Comparison of ENCODE assay signal across 8 cellular contexts in the genomic region with DNA sequence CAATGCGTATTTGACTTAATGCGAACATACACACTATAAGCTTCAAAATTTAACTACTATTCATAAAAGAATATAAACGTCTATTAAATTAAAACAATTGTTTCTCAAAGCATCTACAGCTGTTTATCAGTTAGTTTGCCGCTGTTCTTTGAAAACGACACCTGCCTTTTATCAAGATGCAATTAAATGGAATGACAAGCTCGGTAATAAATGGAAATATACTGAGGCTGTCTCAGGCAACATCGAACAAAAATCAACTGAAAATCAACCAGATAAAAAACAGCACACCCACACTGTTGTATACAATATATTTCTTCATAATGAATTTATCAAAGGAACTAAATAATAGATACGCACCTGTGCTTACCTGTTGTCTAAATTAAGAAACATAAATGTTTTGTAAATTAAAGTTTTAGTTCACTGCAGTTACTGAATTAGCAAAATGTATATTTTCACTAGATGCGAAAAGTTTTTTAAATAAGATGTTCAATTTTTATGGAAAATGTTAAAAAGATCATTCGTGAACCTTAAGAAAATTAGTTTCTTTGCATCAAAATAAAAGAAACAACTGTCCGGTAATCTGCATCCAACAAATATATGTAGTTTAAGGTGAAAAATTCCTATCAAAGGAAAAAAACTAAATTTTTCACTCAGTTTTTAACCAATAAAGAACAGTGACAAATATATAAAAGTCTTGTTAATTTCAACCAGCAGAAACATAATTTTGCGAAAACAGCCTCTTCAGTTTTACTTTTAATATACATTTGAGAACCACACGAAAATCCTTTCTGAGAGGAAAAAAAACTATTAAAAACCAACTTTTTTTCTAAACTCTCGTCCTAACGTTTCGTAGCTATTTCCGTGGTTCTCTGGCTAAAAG.
DNase-seq lines count a peak whose midpoint lies in the region; ATAC-seq and TF ChIP-seq lines count a peak whose summit lies in the region.

No MANE protein-coding gene starts in this region.

- H3K27ac ChIP-seq in ascending aorta (peak overlapping the region; percentile 89 to 96), mesendoderm (ENCODE audit: low read depth, low read length) (no peak overlapping the region)

- H2AK5ac ChIP-seq in mesendoderm (ENCODE audit: low read length), result no peak overlapping the region

- intact Hi-C loops in ascending aorta (cut with DNase I) (loop anchor here (2.0 to 10.0 kb wide), 5 partner anchors 102 to 387 kb away; a partner anchor contains a TSS), left colon (cut with DNase I, micrococcal nuclease) (loop anchor here (5.0 to 10.0 kb wide), 3 partner anchors 43 to 455 kb away; no protein-coding TSS in a partner anchor)

- no peak overlapping the region for H3K23ac ChIP-seq in mesendoderm (ENCODE audit: low read length)

- no peak overlapping the region for H2BK120ac ChIP-seq in mesendoderm (ENCODE audit: low read depth, low read length)

- H3K4me3 ChIP-seq in ascending aorta (peak overlapping the region; percentile 78 to 95), mesendoderm (ENCODE audit: low read length) (peak overlapping the region; percentile 84)

- H3K4me2 ChIP-seq in mesendoderm (ENCODE audit: low read length), result peak overlapping the region; percentile 10

- peaks cover 70% of the 10 kb centered on the region for H3K4me1 Mint-ChIP-seq in stimulated activated naive CD8-positive, alpha-beta T cell treated with anti-CD3 and anti-CD28 coated beads, Interleukin-15, Interleukin-2, amounts not matched to agents 100 ng/mL and 50 ng/mL, for 24 hours (ENCODE audit: low read depth)

- H3K4me3 Mint-ChIP-seq in stimulated activated naive CD8-positive, alpha-beta T cell treated with anti-CD3 and anti-CD28 coated beads, Interleukin-15, Interleukin-2, amounts not matched to agents 100 ng/mL and 50 ng/mL, for 24 hours, result peak overlapping the region; percentile 96

- H3K4ac ChIP-seq in mesendoderm (ENCODE audit: low read depth, low read length), result no peak overlapping the region

- H3K4me1 ChIP-seq in ascending aorta (peaks cover 0 to 8% of the 10 kb centered on the region in 2 donors), mesendoderm (ENCODE audit: control insufficient read depth, low read depth, low read length) (peaks cover 2% of the 10 kb centered on the region)

- no peaks in the 10 kb centered on the region for H3K9me3 ChIP-seq in ascending aorta

- H3K18ac ChIP-seq in mesendoderm (ENCODE audit: low read length), result no peak overlapping the region

- peaks cover 9% of the 10 kb centered on the region for H3K27me3 Mint-ChIP-seq in stimulated activated naive CD8-positive, alpha-beta T cell treated with anti-CD3 and anti-CD28 coated beads, Interleukin-15, Interleukin-2, amounts not matched to agents 100 ng/mL and 50 ng/mL, for 24 hours

- H2BK5ac ChIP-seq in mesendoderm (ENCODE audit: low read length), result no peak overlapping the region

- peaks cover 36% of the 10 kb centered on the region for H3K36me3 Mint-ChIP-seq in stimulated activated naive CD8-positive, alpha-beta T cell treated with anti-CD3 and anti-CD28 coated beads, Interleukin-15, Interleukin-2, amounts not matched to agents 100 ng/mL and 50 ng/mL, for 24 hours (ENCODE audit: low read depth)

- no peaks in the 10 kb centered on the region for H3K9me3 Mint-ChIP-seq in stimulated activated naive CD8-positive, alpha-beta T cell treated with anti-CD3 and anti-CD28 coated beads, Interleukin-15, Interleukin-2, amounts not matched to agents 100 ng/mL and 50 ng/mL, for 24 hours

- peak overlapping the region; percentile 93 for H3K56ac ChIP-seq in mesendoderm (ENCODE audit: low read length)

- DNase-seq in stimulated activated naive CD8-positive, alpha-beta T cell treated with anti-CD3 and anti-CD28 coated beads, Interleukin-15, Interleukin-2, amounts not matched to agents 100 U/mL and 50 U/mL, for 24 hours, result no peak
- DNase-seq in ascending aorta (ENCODE audit: low spot score in 2 of 2) (no peak), mesendoderm (no peak), globus pallidus (ENCODE audit: low spot score) (no peak), left colon (no peak)

- peaks cover 21% of the 10 kb centered on the region for H3K79me2 ChIP-seq in mesendoderm (ENCODE audit: control insufficient read depth, insufficient read depth, low read length)

- H4K8ac ChIP-seq in mesendoderm (ENCODE audit: low read depth, low read length), result no peak overlapping the region

- WGBS in mesendoderm (ENCODE audit: extremely low coverage, insufficient coverage, low lambda C conversion rate), result 100% methylated on average over 3 of the region's 17 CpGs

- peak overlapping the region; percentile 93 for H3K9ac ChIP-seq in mesendoderm (ENCODE audit: low read length)

- no peak for ATAC-seq in stimulated activated naive CD8-positive, alpha-beta T cell treated with anti-CD3 and anti-CD28 coated beads, Interleukin-15, Interleukin-2, amounts not matched to agents 100 U/mL and 50 U/mL, for 24 hours
- ATAC-seq in GM21576 (IDR thresholded peaks at IDR 0.05; ENCODE audit: unreplicated experiment) (no peak), GM21528 (IDR thresholded peaks at IDR 0.05; ENCODE audit: low FRiP score, unreplicated experiment) (no peak), left colon (no peak)

- H3K27ac Mint-ChIP-seq in stimulated activated naive CD8-positive, alpha-beta T cell treated with anti-CD3 and anti-CD28 coated beads, Interleukin-15, Interleukin-2, amounts not matched to agents 100 ng/mL and 50 ng/mL, for 24 hours, result peak overlapping the region; percentile 99

- H3K36me3 ChIP-seq in ascending aorta, result no peaks in the 10 kb centered on the region
- H3K36me3 ChIP-seq in mesendoderm (ENCODE audit: control insufficient read depth, insufficient read depth, low read length), result no peaks in the 10 kb centered on the region

- no peak overlapping the region for H4K5ac ChIP-seq in mesendoderm (ENCODE audit: low read length)

- peaks cover 2% of the 10 kb centered on the region for H3K79me1 ChIP-seq in mesendoderm (ENCODE audit: low read length)

- H2BK15ac ChIP-seq in mesendoderm (replicated peaks; ENCODE audit: low read depth), result no peak overlapping the region

- TF ChIP-seq CTCF in ascending aorta (IDR thresholded peaks at IDR 0.05), result no peak

- H3K27me3 ChIP-seq in ascending aorta (no peaks in the 10 kb centered on the region), mesendoderm (ENCODE audit: insufficient read depth, low read length, poor library complexity) (no peaks in the 10 kb centered on the region)
